In genomic region chr7:21945374-21946227, GRCh38 we compare ENCODE assay signal across 1 cellular context.
TF ChIP-seq lines count a peak whose summit lies in the region.

CDCA7L (minus strand) TSS chr7:21945899; CDS start chr7:21945804, 95 bp downstream.

TF ChIP-seq in WTC11, 78 proteins besides CTCF, POLR2A, EP300 and RAD21 (continued from another document):
- TF ChIP-seq ATF6 (CRISPR knock-in tag; IDR thresholded peaks at IDR 0.05) (no peak), RELA (CRISPR knock-in tag; IDR thresholded peaks at IDR 0.05; ENCODE audit: borderline replicate concordance) (0 out of 2 replicates have a peak, but pooled peaks have one; percentile 60), OVOL2 (CRISPR knock-in tag; IDR thresholded peaks at IDR 0.05; ENCODE audit: borderline replicate concordance) (no peak), ZNF232 (CRISPR knock-in tag; IDR thresholded peaks at IDR 0.05) (no peak; the same call in 1 of the 2 replicates), CDX4 (CRISPR knock-in tag; IDR thresholded peaks at IDR 0.05; ENCODE audit: borderline replicate concordance) (no peak), PRDM15 (CRISPR knock-in tag; IDR thresholded peaks at IDR 0.05) (no peak), KAT7 (CRISPR knock-in tag; IDR thresholded peaks at IDR 0.05; ENCODE audit: borderline replicate concordance) (peak; percentile 88), NR2C2 (CRISPR knock-in tag; IDR thresholded peaks at IDR 0.05) (no peak), CREB1 (CRISPR knock-in tag; IDR thresholded peaks at IDR 0.05) (no peak), FOXJ3 (CRISPR knock-in tag; IDR thresholded peaks at IDR 0.05; ENCODE audit: borderline replicate concordance) (no peak), NR3C1 (CRISPR knock-in tag; conservative IDR thresholded peaks at IDR 0.05; ENCODE audit: low read depth) (no peak), ZNF671 (CRISPR knock-in tag; IDR thresholded peaks at IDR 0.05) (no peak), ATF1 (CRISPR knock-in tag; IDR thresholded peaks at IDR 0.05) (no peak), TEAD4 (CRISPR knock-in tag; IDR thresholded peaks at IDR 0.05) (peak; percentile 38; the same call in 1 of the 2 replicates), ZNF532 (CRISPR knock-in tag; IDR thresholded peaks at IDR 0.05; ENCODE audit: borderline replicate concordance) (no peak), NR1H2 (CRISPR knock-in tag; IDR thresholded peaks at IDR 0.05) (no peak), E2F4 (CRISPR knock-in tag; IDR thresholded peaks at IDR 0.05; ENCODE audit: borderline replicate concordance, low read depth) (peak; percentile 52; the same call in 1 of the 2 replicates), ATF3 (CRISPR knock-in tag; conservative IDR thresholded peaks at IDR 0.05) (no peak), ATF2 (CRISPR knock-in tag; IDR thresholded peaks at IDR 0.05; ENCODE audit: borderline replicate concordance, low read depth) (0 out of 2 replicates have a peak, but pooled peaks have one; percentile 52), FOXP1 (CRISPR knock-in tag; IDR thresholded peaks at IDR 0.05; ENCODE audit: borderline replicate concordance) (peak; percentile 89; the same call in 1 of the 2 replicates), E2F5 (CRISPR knock-in tag; IDR thresholded peaks at IDR 0.05) (peak; percentile 79), NFE2L1 (CRISPR knock-in tag; IDR thresholded peaks at IDR 0.05) (0 out of 2 replicates have a peak, but pooled peaks have one; percentile 4), ZNF396 (CRISPR knock-in tag; IDR thresholded peaks at IDR 0.05; ENCODE audit: borderline replicate concordance) (no peak), JAZF1 (CRISPR knock-in tag; IDR thresholded peaks at IDR 0.05) (no peak), ZSCAN18 (CRISPR knock-in tag; IDR thresholded peaks at IDR 0.05) (no peak), ZNF121 (CRISPR knock-in tag; IDR thresholded peaks at IDR 0.05) (no peak), FOXP4 (CRISPR knock-in tag; IDR thresholded peaks at IDR 0.05) (peak; percentile 65; the same call in 1 of the 2 replicates), ERG (CRISPR knock-in tag; IDR thresholded peaks at IDR 0.05) (no peak)
